In genomic region chr5:84242286-84242685, GRCh38 we compare ENCODE assay signal across 17 cellular contexts.
DNase-seq lines count a peak whose midpoint lies in the region; ATAC-seq, FAIRE-seq and TF ChIP-seq lines count a peak whose summit lies in the region.
"Had no signal": no experiment of that assay in that cellular context is flagged by ENCODE, and none has a peak within 500 bp of the region (broad histone marks: within the 10 kb centered on the region; RNA-seq: fewer than 3 reads in every experiment).

No MANE protein-coding gene starts in this region.

- H2BK15ac ChIP-seq in mesenchymal stem cell (ENCODE audit: low read depth, poor library complexity, severe bottlenecking) (no peak overlapping the region), neuronal stem cell (ENCODE audit: low read length) (no peak overlapping the region)

- no peaks in the 10 kb centered on the region for H3K4me1 Mint-ChIP-seq in natural killer cell treated with Interleukin-12 subunit alpha and Interleukin-12 subunit beta and Interleukin-15 and Interleukin-18, amount 100 ng/mL, for 72 hours (ENCODE audit: low read depth in 2 of 2)
- H3K4me1 Mint-ChIP-seq: activated CD4-positive, alpha-beta T cell treated with anti-CD3 and anti-CD28 coated beads for 36 hours; B cell had no signal

- no peaks in the 10 kb centered on the region for H3K36me3 ChIP-seq in mesenchymal stem cell (ENCODE audit: control insufficient read depth in 1 of 2, insufficient read depth in 2 of 2, low read depth in 1 of 2, low read length in 2 of 2)
- H3K36me3 ChIP-seq in neuronal stem cell (replicated peaks in 1 of 2; ENCODE audit: control insufficient read depth in 2 of 2, insufficient read depth in 2 of 2, low read length in 2 of 2) = no peaks in the 10 kb centered on the region

- H2AFZ ChIP-seq in mesenchymal stem cell (ENCODE audit: low read depth, low read length) (no peak overlapping the region), neuronal stem cell (ENCODE audit: low read length) (no peak overlapping the region)

- no peak overlapping the region for H4K8ac ChIP-seq in mesenchymal stem cell (ENCODE audit: low read length)
- H4K8ac ChIP-seq in neuronal stem cell (ENCODE audit: low read depth, low read length) = no peak overlapping the region

- ATAC-seq in natural killer cell treated with Interleukin-12 subunit alpha and Interleukin-12 subunit beta and Interleukin-15 and Interleukin-18, amount 100 ng/mL, for 72 hours = no peak
- no peak for ATAC-seq in HG03469 (IDR thresholded peaks at IDR 0.05; ENCODE audit: unreplicated experiment)
- ATAC-seq: activated CD4-positive, alpha-beta T cell treated with anti-CD3 and anti-CD28 coated beads for 36 hours; left ventricle myocardium superior had no signal

- H3K23ac ChIP-seq in mesenchymal stem cell (ENCODE audit: low read length in 2 of 2) (no peak overlapping the region), neuronal stem cell (ENCODE audit: low read depth, low read length, poor library complexity) (no peak overlapping the region)

- no peak overlapping the region for H2BK5ac ChIP-seq in mesenchymal stem cell (ENCODE audit: low read depth, low read length, poor library complexity, severe bottlenecking)
- H2BK5ac ChIP-seq in neuronal stem cell (ENCODE audit: low read length) = no peak overlapping the region

- H3K9ac ChIP-seq in mesenchymal stem cell (ENCODE audit: low read length) (no peak overlapping the region), neuronal stem cell (ENCODE audit: low read depth, low read length, poor library complexity) (no peak overlapping the region)

- H3K27me3 ChIP-seq in mesenchymal stem cell (ENCODE audit: control insufficient read depth in 1 of 2, insufficient read depth in 1 of 2, low read length in 2 of 2) (no peaks in the 10 kb centered on the region), neuronal stem cell (ENCODE audit: control insufficient read depth in 3 of 3, insufficient read depth in 3 of 3, low read depth in 1 of 3, low read length in 3 of 3) (no peaks in the 10 kb centered on the region)

- no peak overlapping the region for H3K4me3 Mint-ChIP-seq in natural killer cell treated with Interleukin-12 subunit alpha and Interleukin-12 subunit beta and Interleukin-15 and Interleukin-18, amount 100 ng/mL, for 72 hours
- H3K4me3 Mint-ChIP-seq: activated CD4-positive, alpha-beta T cell treated with anti-CD3 and anti-CD28 coated beads for 36 hours; activated naive CD8-positive, alpha-beta T cell; B cell had no signal

- no peak for TF ChIP-seq CTCF in coronary artery (IDR thresholded peaks at IDR 0.05)

- no peaks in the 10 kb centered on the region for H3K27me3 Mint-ChIP-seq in natural killer cell treated with Interleukin-12 subunit alpha and Interleukin-12 subunit beta and Interleukin-15 and Interleukin-18, amount 100 ng/mL, for 72 hours
- H3K27me3 Mint-ChIP-seq: activated CD4-positive, alpha-beta T cell treated with anti-CD3 and anti-CD28 coated beads for 36 hours; activated naive CD8-positive, alpha-beta T cell; B cell had no signal

- H3K79me1 ChIP-seq in mesenchymal stem cell (replicated peaks; ENCODE audit: low read length, poor library complexity, severe bottlenecking) = peaks cover 10% of the 10 kb centered on the region
- no peaks in the 10 kb centered on the region for H3K79me1 ChIP-seq in neuronal stem cell (ENCODE audit: low read depth, low read length)

- H3K4me1 ChIP-seq in mesenchymal stem cell (ENCODE audit: control insufficient read depth, insufficient read depth, low read depth, low read length) (peaks cover 4% of the 10 kb centered on the region), neuronal stem cell (ENCODE audit: control insufficient read depth in 2 of 2, insufficient read depth in 1 of 2, low read depth in 1 of 2, low read length in 2 of 2) (no peaks in the 10 kb centered on the region)

- H3K4me3 ChIP-seq in coronary artery (no peak overlapping the region), mesenchymal stem cell (ENCODE audit: insufficient read depth in 1 of 2, low read depth in 1 of 2, low read length in 2 of 2) (no peak overlapping the region), neuronal stem cell (ENCODE audit: low read length in 2 of 2) (no peak overlapping the region)

- no peak for FAIRE-seq in HTR-8/SVneo (lab: Jason Lieb, UNC)
- FAIRE-seq: H1 had no signal

- H4K91ac ChIP-seq in mesenchymal stem cell (ENCODE audit: low read length) (no peak overlapping the region), neuronal stem cell (ENCODE audit: low read depth, low read length, poor library complexity) (no peak overlapping the region)

- no CpG with 5 or more reads among the region's 3 CpGs for whole genome bisulfite sequencing in mesenchymal stem cell
- no CpG with 5 or more reads among the region's 3 CpGs for WGBS in neuronal stem cell (ENCODE audit: extremely low coverage in 2 of 2, insufficient read length in 2 of 2, insufficient replicate concordance in 1 of 2), 2 donors

- H2BK12ac ChIP-seq in mesenchymal stem cell (ENCODE audit: low read length in 2 of 2) = no peak overlapping the region
- H2BK12ac ChIP-seq in neuronal stem cell (ENCODE audit: low read length) = no peak overlapping the region

- H3K36me3 Mint-ChIP-seq in natural killer cell treated with Interleukin-12 subunit alpha and Interleukin-12 subunit beta and Interleukin-15 and Interleukin-18, amount 100 ng/mL, for 72 hours = no peaks in the 10 kb centered on the region
- H3K36me3 Mint-ChIP-seq: activated naive CD8-positive, alpha-beta T cell had no signal

- H2BK120ac ChIP-seq in mesenchymal stem cell (ENCODE audit: low read depth, low read length) (no peak overlapping the region), neuronal stem cell (ENCODE audit: low read depth, low read length) (no peak overlapping the region)

- H3K27ac Mint-ChIP-seq in natural killer cell treated with Interleukin-12 subunit alpha and Interleukin-12 subunit beta and Interleukin-15 and Interleukin-18, amount 100 ng/mL, for 72 hours = no peak overlapping the region
- H3K27ac Mint-ChIP-seq: activated CD4-positive, alpha-beta T cell treated with anti-CD3 and anti-CD28 coated beads for 36 hours; activated naive CD8-positive, alpha-beta T cell; B cell had no signal

- H3K4ac ChIP-seq in mesenchymal stem cell (ENCODE audit: low read depth in 1 of 2, low read length in 2 of 2) (peak overlapping the region in 1 of 2 experiments; percentile 28), neuronal stem cell (ENCODE audit: low read length) (no peak overlapping the region)

- H3K9me3 ChIP-seq in mesenchymal stem cell (ENCODE audit: control insufficient read depth, low read length) = no peaks in the 10 kb centered on the region
- H3K9me3 ChIP-seq in neuronal stem cell (replicated peaks in 1 of 2; ENCODE audit: control insufficient read depth in 2 of 2, insufficient read depth in 1 of 2, low read depth in 1 of 2, low read length in 2 of 2) = no peaks in the 10 kb centered on the region

- H2AK5ac ChIP-seq in mesenchymal stem cell (ENCODE audit: low read length, severe bottlenecking) = peak overlapping the region; percentile 22
- no peak overlapping the region for H2AK5ac ChIP-seq in neuronal stem cell (ENCODE audit: low read depth, low read length)

- DNase-seq in AG08396 (ENCODE audit: low spot score) = peak; percentile 31
- DNase-seq in HTR-8/SVneo (ENCODE audit: insufficient read length, low spot score) = peak; percentile 21
- peak; percentile 73 for DNase-seq in coronary artery (ENCODE audit: low spot score)
- peak; percentile 46 for DNase-seq in mesenchymal stem cell
- no peak for DNase-seq in neuronal stem cell (ENCODE audit: low spot score)
- no peak for DNase-seq in natural killer cell treated with Interleukin-12 subunit alpha and Interleukin-12 subunit beta and Interleukin-15 and Interleukin-18, amount 100 ng/mL, for 72 hours (ENCODE audit: low spot score)
- DNase-seq in amniotic stem cell (lab: John Stamatoyannopoulos, UW) = no peak
- DNase-seq: activated CD4-positive, alpha-beta T cell treated with anti-CD3 and anti-CD28 coated beads for 36 hours; activated CD8-positive, alpha-beta memory T cell treated with anti-CD3 and anti-CD28 coated beads, Interleukin-2, amount 50 U/mL, for 48 hours; cortex of kidney; left ventricle myocardium superior; NCI-H345; SHP77 treated with DMSO at 0.1 percent for 48 hours had no signal

- H3K4me2 ChIP-seq in mesenchymal stem cell (ENCODE audit: low read length, poor library complexity, severe bottlenecking) = no peak overlapping the region
- no peak overlapping the region for H3K4me2 ChIP-seq in neuronal stem cell (ENCODE audit: insufficient read depth, low read length, poor library complexity, severe bottlenecking)

- peak overlapping the region in 1 of 2 donors; percentile 23 for H3K27ac ChIP-seq in coronary artery
- peak overlapping the region; percentile 77 for H3K27ac ChIP-seq in mesenchymal stem cell (ENCODE audit: low read length, poor library complexity, severe bottlenecking)
- no peak overlapping the region for H3K27ac ChIP-seq in neuronal stem cell (replicated peaks; ENCODE audit: low read length)

- no peak overlapping the region for H3K14ac ChIP-seq in mesenchymal stem cell (ENCODE audit: low read length in 2 of 2)
- H3K14ac ChIP-seq in neuronal stem cell (ENCODE audit: low read length) = no peak overlapping the region

- peaks cover 4% of the 10 kb centered on the region for H3K9me3 Mint-ChIP-seq in natural killer cell treated with Interleukin-12 subunit alpha and Interleukin-12 subunit beta and Interleukin-15 and Interleukin-18, amount 100 ng/mL, for 72 hours

- H3K18ac ChIP-seq in mesenchymal stem cell (ENCODE audit: low read depth in 1 of 2, low read length in 2 of 2) = no peak overlapping the region
- no peak overlapping the region for H3K18ac ChIP-seq in neuronal stem cell (ENCODE audit: low read length)

Comparison
In these comparisons a context has a peak if more than half of its experiments do, and no peak if none do; other contexts are left out.
1. DNase-seq: peak in AG08396 (single experiment), HTR-8/SVneo (single experiment), coronary artery (single experiment) and mesenchymal stem cell (single experiment); none in neuronal stem cell (single experiment), natural killer cell treated with Interleukin-12 subunit alpha and Interleukin-12 subunit beta and Interleukin-15 and Interleukin-18, amount 100 ng/mL, for 72 hours (single experiment) and amniotic stem cell (single experiment).